Comparison of ENCODE assay signal across 17 cellular contexts in genomic region chr20:34090645-34091044, GRCh38. TPM values are rescaled to one million over a fixed set of nuclear protein-coding genes. Genes with fewer than 3 reads are reported as not detected.
DNase-seq lines count a peak whose midpoint lies in the region; ATAC-seq, FAIRE-seq and TF ChIP-seq lines count a peak whose summit lies in the region.
"Had no signal": no experiment of that assay in that cellular context is flagged by ENCODE, and none has a peak within 500 bp of the region (broad histone marks: within the 10 kb centered on the region; RNA-seq: fewer than 3 reads in every experiment).

No MANE protein-coding gene starts in this region.

- no peaks in the 10 kb centered on the region for H3K27me3 ChIP-seq in HepG2 (ENCODE audit: control insufficient read depth in 1 of 2, insufficient read depth in 2 of 2, low read length in 2 of 2)
- no peaks in the 10 kb centered on the region for H3K27me3 ChIP-seq in right lobe of liver
- no peaks in the 10 kb centered on the region for H3K27me3 ChIP-seq in thyroid gland
- no peaks in the 10 kb centered on the region for H3K27me3 ChIP-seq in ovary
- H3K27me3 ChIP-seq: BE2C had no signal

- no peak for TF ChIP-seq RAD21 in HepG2 (CRISPR knock-in tag; IDR thresholded peaks at IDR 0.05)

- no peak for FAIRE-seq in HepG2 (lab: Jason Lieb, UNC)
- FAIRE-seq: H54, RCC 7860 had no signal

- in situ Hi-C loops in HepG2 (cut with HindIII; ENCODE audit: extremely low pct_ligation_motif_present, low pct_unique_long_range_greater_than_20kb), result no loop called here

- intact Hi-C loops in HepG2 (cut with micrococcal nuclease; ENCODE audit: unreplicated experiment) (no loop called here), right lobe of liver (cut with DNase I) (no loop called here), thyroid gland (cut with DNase I) (no loop called here), sciatic nerve (cut with DNase I) (no loop called here), ovary (cut with DNase I) (no loop called here)

- 98% methylated on average over 2 of the region's 2 CpGs for WGBS in HepG2 (ENCODE audit: low lambda C conversion rate)
- 83% methylated on average over 2 of the region's 2 CpGs for WGBS in right lobe of liver (ENCODE audit: insufficient coverage, low coverage, low lambda C conversion rate, missing lambda C conversion rate)
- WGBS in thyroid gland, 2 donors, result 61 to 75% methylated on average over 2 of the region's 2 CpGs
- 96 to 100% (median 100%) methylated on average over 2 of the region's 2 CpGs for WGBS in ovary, 3 donors

- TF ChIP-seq EP300 in HepG2 (IDR thresholded peaks at IDR 0.05; ENCODE audit: low read depth in 2 of 2, low read length in 2 of 2), result no peak
- TF ChIP-seq EP300 in HepG2 (CRISPR knock-in tag; IDR thresholded peaks at IDR 0.05; ENCODE audit: borderline replicate concordance), result no peak
- TF ChIP-seq EP300 in ovary (IDR thresholded peaks at IDR 0.05), result no peak

- CTCF ChIA-PET in HepG2 (lab: Yijun Ruan, JAX; ENCODE audit: low intra/inter-chr PET ratio, low total read pairs), result no interaction called here

- no peaks in the 10 kb centered on the region for H3K4me1 ChIP-seq in HepG2 (ENCODE audit: insufficient read depth, low read length)
- no peaks in the 10 kb centered on the region for H3K4me1 ChIP-seq in right lobe of liver
- H3K4me1 ChIP-seq in thyroid gland, result peaks cover 27 to 38% of the 10 kb centered on the region in 2 donors
- H3K4me1 ChIP-seq in ovary (ENCODE audit: insufficient read depth), result no peaks in the 10 kb centered on the region
- H3K4me1 ChIP-seq: BE2C had no signal

- H3K9me3 ChIP-seq in HepG2 (ENCODE audit: low read length) (no peaks in the 10 kb centered on the region), right lobe of liver (no peaks in the 10 kb centered on the region), thyroid gland (no peaks in the 10 kb centered on the region), ovary (no peaks in the 10 kb centered on the region)
- H3K9me3 ChIP-seq: BE2C had no signal

- H3K27me3 Mint-ChIP-seq in activated T-helper 17 cell treated with anti-CD3 and anti-CD28 coated beads, Interleukin-2, amount 50 U/mL, for 72 hours, result no peaks in the 10 kb centered on the region
- no peaks in the 10 kb centered on the region for H3K27me3 Mint-ChIP-seq in naive thymus-derived CD8-positive, alpha-beta T cell
- H3K27me3 Mint-ChIP-seq: CD8-positive, alpha-beta memory T cell had no signal

- no peak for ATAC-seq in HepG2
- no peak for ATAC-seq in right lobe of liver
- no peak for ATAC-seq in activated T-helper 17 cell treated with anti-CD3 and anti-CD28 coated beads, Interleukin-2, amount 50 U/mL, for 72 hours (replicated peaks)
- no peak for ATAC-seq in naive thymus-derived CD8-positive, alpha-beta T cell
- ATAC-seq in sciatic nerve, result no peak
- ATAC-seq in GM21723 (IDR thresholded peaks at IDR 0.05; ENCODE audit: unreplicated experiment), result no peak

- no peak overlapping the region for H3K9ac ChIP-seq in HepG2 (ENCODE audit: insufficient read depth, low read depth, low read length)

- no peak overlapping the region for H3K4me2 ChIP-seq in HepG2 (ENCODE audit: low read depth, low read length)

- POLR2A ChIA-PET in HepG2 (lab: Yijun Ruan, JAX), result interaction anchor here (0.9 to 5.6 kb wide), 2 partner anchors 17 to 21 kb away, joined by 3 to 27 read pairs; partner anchors contain the start of gene EIF2S2
- POLR2A ChIA-PET in naive thymus-derived CD8-positive, alpha-beta T cell (lab: Charles Lee), result interaction anchor here (0.9 kb wide), 1 partner anchor 98 kb away, joined by 3 read pairs; no protein-coding TSS in a partner anchor

- H3K36me3 ChIP-seq in HepG2 (replicated peaks in 1 of 2; ENCODE audit: control insufficient read depth in 1 of 2, insufficient read depth in 2 of 2, low read length in 2 of 2) (peaks cover 43 to 88% of the 10 kb centered on the region in 2 experiments), right lobe of liver (peaks cover 8 to 86% (median 53%) of the 10 kb centered on the region in 4 donors), thyroid gland (peaks cover 42 to 49% of the 10 kb centered on the region in 2 donors), ovary (no peaks in the 10 kb centered on the region)

- peak; percentile 14 to 41; a peak in 1 of 4 replicates for TF ChIP-seq POLR2A in HepG2 (IDR thresholded peaks at IDR 0.05; ENCODE audit: insufficient read depth in 1 of 2, low read depth in 2 of 2, low read length in 2 of 2)
- no peak for TF ChIP-seq POLR2A in right lobe of liver (IDR thresholded peaks at IDR 0.05)
- TF ChIP-seq POLR2A in thyroid gland (IDR thresholded peaks at IDR 0.05), result no peak
- TF ChIP-seq POLR2A in ovary (IDR thresholded peaks at IDR 0.05), result no peak

- H2AFZ ChIP-seq in HepG2 (ENCODE audit: low read length), result no peak overlapping the region

- peaks cover 99% of the 10 kb centered on the region for H3K36me3 Mint-ChIP-seq in activated T-helper 17 cell treated with anti-CD3 and anti-CD28 coated beads, Interleukin-2, amount 50 U/mL, for 72 hours (ENCODE audit: low read depth)
- H3K36me3 Mint-ChIP-seq in naive thymus-derived CD8-positive, alpha-beta T cell, result peaks cover 7 to 90% (median 28%) of the 10 kb centered on the region in 3 donors

- DNase-seq in HepG2 (ENCODE audit: low spot score) (no peak), right lobe of liver (no peak), thyroid gland (peak in 1 of 2 donors; percentile 21), sciatic nerve (ENCODE audit: low spot score) (no peak), ovary (no peak)
- no peak for DNase-seq in naive thymus-derived CD8-positive, alpha-beta T cell
- DNase-seq: BE2C; CD8-positive, alpha-beta memory T cell; DMS 273 treated with DMSO at 0.1 percent for 48 hours; Karpas-422; MM.1S; NCI-H1694 treated with DMSO at 0.1 percent for 48 hours; SHP77 had no signal

- TF ChIP-seq CTCF in HepG2 (CRISPR knock-in tag; IDR thresholded peaks at IDR 0.05) (no peak), right lobe of liver (IDR thresholded peaks at IDR 0.05) (no peak), thyroid gland (IDR thresholded peaks at IDR 0.05) (no peak), ovary (IDR thresholded peaks at IDR 0.05) (no peak)

- H3K27ac ChIP-seq in HepG2 (ENCODE audit: extremely low read length, insufficient read depth, low read length), result no peak overlapping the region
- no peak overlapping the region for H3K27ac ChIP-seq in right lobe of liver
- peak overlapping the region; percentile 45 to 82 (median 82) for H3K27ac ChIP-seq in thyroid gland
- no peak overlapping the region for H3K27ac ChIP-seq in ovary

- H3K27ac Mint-ChIP-seq in activated T-helper 17 cell treated with anti-CD3 and anti-CD28 coated beads, Interleukin-2, amount 50 U/mL, for 72 hours, result peak overlapping the region; percentile 38
- H3K27ac Mint-ChIP-seq in naive thymus-derived CD8-positive, alpha-beta T cell, result peak overlapping the region in 6 of 10 donors; percentile 3 to 77 (median 32)

- no TSS peak for BruUV-seq in HepG2 (replicated peaks; lab: Mats Ljungman, UMichigan)

- peaks cover 7% of the 10 kb centered on the region for H3K4me1 Mint-ChIP-seq in activated T-helper 17 cell treated with anti-CD3 and anti-CD28 coated beads, Interleukin-2, amount 50 U/mL, for 72 hours
- H3K4me1 Mint-ChIP-seq in naive thymus-derived CD8-positive, alpha-beta T cell, result peaks cover 2 to 11% (median 8%) of the 10 kb centered on the region in 4 donors

- H4K20me1 ChIP-seq in HepG2 (ENCODE audit: insufficient read depth, low read length), result peaks cover 29% of the 10 kb centered on the region

- no peaks in the 10 kb centered on the region for H3K9me3 Mint-ChIP-seq in activated T-helper 17 cell treated with anti-CD3 and anti-CD28 coated beads, Interleukin-2, amount 50 U/mL, for 72 hours
- H3K9me3 Mint-ChIP-seq in naive thymus-derived CD8-positive, alpha-beta T cell, result no peaks in the 10 kb centered on the region
- H3K9me3 Mint-ChIP-seq: CD8-positive, alpha-beta memory T cell had no signal

- H3K4me3 Mint-ChIP-seq in activated T-helper 17 cell treated with anti-CD3 and anti-CD28 coated beads, Interleukin-2, amount 50 U/mL, for 72 hours, result no peak overlapping the region
- no peak overlapping the region for H3K4me3 Mint-ChIP-seq in naive thymus-derived CD8-positive, alpha-beta T cell
- H3K4me3 Mint-ChIP-seq: CD8-positive, alpha-beta memory T cell had no signal

- H3K4me3 ChIP-seq in HepG2 (replicated peaks in 1 of 3; ENCODE audit: insufficient read depth in 1 of 3, low read depth in 2 of 3, low read length in 3 of 3) (no peak overlapping the region), right lobe of liver (no peak overlapping the region), thyroid gland (replicated peaks in 1 of 3) (no peak overlapping the region), ovary (no peak overlapping the region)

- peaks cover under 1% of the 10 kb centered on the region for H3K79me2 ChIP-seq in HepG2 (ENCODE audit: insufficient read depth, low read length)

RNA-seq across cellular contexts. Expression of gene EIF2S2, which starts 21.4 kb away (rescaled TPM):
- 213 and 316 TPM in 2 replicates for total RNA-seq in HepG2 (2016; rRNA removed; fragmentation: Illumina TruSeq; extraction: Trizol)
- total RNA-seq in HepG2 (2016; cell fraction: cytosol; rRNA removed; fragmentation: Illumina TruSeq; extraction: Trizol; ENCODE audit: low read depth), result 51.0 and 51.7 TPM in 2 replicates
- 208 and 329 TPM in 2 replicates for total RNA-seq in HepG2 (2016; cell fraction: insoluble cytoplasmic fraction; rRNA removed; fragmentation: Illumina TruSeq; extraction: Trizol)
- 97.8 and 98.8 TPM in 2 replicates for total RNA-seq in HepG2 (2016; cell fraction: membrane; rRNA removed; fragmentation: Illumina TruSeq; extraction: Trizol)
- total RNA-seq in HepG2 (2016; cell fraction: nucleus; rRNA removed; fragmentation: Illumina TruSeq; extraction: Trizol), result 76.0 and 84.1 TPM in 2 replicates
- polyA plus RNA-seq in HepG2 (2011; rRNA removed), result 102 and 126 TPM in 2 replicates
- polyA plus RNA-seq in HepG2 (2011; cell fraction: cytosol; rRNA removed), result 63.0 and 92.8 TPM in 2 replicates
- polyA plus RNA-seq in HepG2 (2011; cell fraction: nucleus; rRNA removed), result 22.9 and 30.3 TPM in 2 replicates
- 143 and 178 TPM in 2 replicates for polyA plus RNA-seq in HepG2 (2012)
- polyA plus RNA-seq in HepG2 (2016; cell fraction: cytosol; fragmentation: Illumina TruSeq; extraction: Trizol; ENCODE audit: low read depth), result 36.0 and 36.2 TPM in 2 replicates
- polyA plus RNA-seq in HepG2 (2016; cell fraction: insoluble cytoplasmic fraction; fragmentation: Illumina TruSeq; extraction: Trizol; ENCODE audit: low read depth), result 299 and 317 TPM in 2 replicates
- polyA plus RNA-seq in HepG2 (2016; cell fraction: membrane; fragmentation: Illumina TruSeq; extraction: Trizol; ENCODE audit: low read depth), result 66.5 and 67.3 TPM in 2 replicates
- polyA plus RNA-seq in HepG2 (2016; cell fraction: nucleus; fragmentation: Illumina TruSeq; extraction: Trizol; ENCODE audit: insufficient read depth, low read depth), result 111 and 114 TPM in 2 replicates
- polyA minus RNA-seq in HepG2 (2011; rRNA and poly(A)+ RNA removed; ENCODE audit: low replicate concordance), result 27.1 and 39.1 TPM in 2 replicates
- polyA minus RNA-seq in HepG2 (2011; cell fraction: cytosol; rRNA and poly(A)+ RNA removed), result 55.0 and 56.6 TPM in 2 replicates
- 34.4 and 37.0 TPM in 2 replicates for polyA minus RNA-seq in HepG2 (2011; cell fraction: nucleus; rRNA and poly(A)+ RNA removed)
- 10 to 100 TPM; 16.7 to 50.6 (median 30.8) TPM for total RNA-seq in right lobe of liver
- total RNA-seq in activated T-helper 17 cell treated with anti-CD3 and anti-CD28 coated beads, Interleukin-2, amount 50 U/mL, for 72 hours, result 100 to 1,000 TPM in 1 of 2 donors, 10 to 100 TPM in 1; 64.0 to 107 TPM
- 10 to 100 TPM; 61.9 to 66.5 TPM for total RNA-seq in naive thymus-derived CD8-positive, alpha-beta T cell
- polyA plus RNA-seq in naive thymus-derived CD8-positive, alpha-beta T cell, result 10 to 100 TPM; 17.5 to 21.6 (median 20.2) TPM
- 10 to 100 TPM; 34.1 to 50.5 (median 42.6) TPM for total RNA-seq in thyroid gland
- 44.8 TPM for total RNA-seq in sciatic nerve
- total RNA-seq in ovary, result 10 to 100 TPM; 29.1 to 85.8 (median 36.1) TPM
- 10 to 100 TPM; 30.2 to 54.2 TPM for polyA plus RNA-seq in ovary

Comparison
In these comparisons a context has a peak if more than half of its experiments do, and no peak if none do; other contexts are left out.
1. POLR2A ChIP-seq: peak in HepG2 (2 of 2); none in right lobe of liver (single experiment), thyroid gland (0 of 2) and ovary (single experiment).
2. H3K27ac ChIP-seq: peak in thyroid gland (3 of 3); none in HepG2 (single experiment), right lobe of liver (0 of 3) and ovary (0 of 2).